In the genomic region with DNA sequence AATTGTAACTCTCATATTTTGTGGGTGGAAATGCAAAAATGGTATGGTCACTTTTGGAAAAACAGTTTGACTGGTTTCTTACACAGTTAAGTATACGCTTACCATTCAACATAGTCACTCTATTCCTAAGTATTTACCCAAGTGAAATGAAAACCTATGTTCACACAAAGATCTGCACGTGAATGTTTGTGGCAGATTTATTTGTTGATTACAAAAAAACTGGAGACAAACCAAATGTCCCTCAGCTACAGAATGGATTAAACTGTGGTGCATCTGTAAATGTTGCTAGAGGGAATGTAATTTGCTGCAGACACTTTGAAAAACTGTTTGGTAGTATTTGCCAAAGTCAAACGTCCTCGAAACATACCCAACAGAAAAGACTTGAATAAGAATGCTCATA, we compare ENCODE assay signal across 33 cellular contexts. TPM values are rescaled to one million over a fixed set of nuclear protein-coding genes. Genes with fewer than 3 reads are reported as not detected.
"Had no signal": no experiment of that assay in that cellular context is flagged by ENCODE, and none has a peak within 500 bp of the region (broad histone marks: within the 10 kb centered on the region; RNA-seq: fewer than 3 reads in every experiment).

No MANE protein-coding gene starts in this region.

- H3K9ac ChIP-seq: neural progenitor cell, parathyroid adenoma had no signal

- H3K36me3 ChIP-seq: left ventricle myocardium inferior, neural progenitor cell, neutrophil, right atrium auricular region, right lobe of liver, stomach, thyroid gland, transverse colon, upper lobe of left lung, vagina had no signal

- DNase-seq: islet precursor cell; left ventricle myocardium inferior; mesendoderm; naive B cell; natural killer cell; nephron progenitor cell; occipital lobe; right lobe of liver; stimulated activated CD4-positive, alpha-beta T cell treated with anti-CD3 and anti-CD28 coated beads, Interleukin-1b, Interleukin-23, amount 100 ng/mL, for 48 hours; stimulated activated CD4-positive, alpha-beta T cell treated with anti-CD3 and anti-CD28 coated beads, Interleukin-2, amount 100 ng/mL, for 48 hours; stimulated activated CD4-positive, alpha-beta T cell treated with anti-CD3 and anti-CD28 coated beads, Interleukin-4, amount 100 ng/mL, for 4 hours; stimulated activated CD8-positive, alpha-beta memory T cell treated with anti-CD3 and anti-CD28 coated beads, Interleukin-4, amount 100 ng/mL, for 48 hours; stimulated activated naive CD8-positive, alpha-beta T cell treated with anti-CD3 and anti-CD28 coated beads, Interleukin-15, Interleukin-2, amounts not matched to agents 100 U/mL and 50 U/mL, for 24 hours; stomach; testis; thyroid gland; transverse colon; upper lobe of left lung had no signal

- H3K4me3 ChIP-seq: lung, neural progenitor cell, right atrium auricular region, right lobe of liver, smooth muscle cell, stomach, testis, thyroid gland, transverse colon, upper lobe of left lung, vagina had no signal

- H3K4me2 ChIP-seq: neural progenitor cell, smooth muscle cell had no signal

- H3K9me3 ChIP-seq: left ventricle myocardium inferior, neutrophil, right atrium auricular region, right lobe of liver, stomach, testis, thyroid gland, transverse colon, upper lobe of left lung, vagina had no signal

- H3K27me3 ChIP-seq: neural progenitor cell, neutrophil, right atrium auricular region, right lobe of liver, stomach, testis, thyroid gland, transverse colon, upper lobe of left lung, vagina had no signal

- H3K27ac ChIP-seq: left ventricle myocardium inferior, neural progenitor cell, neutrophil, parathyroid adenoma, right atrium auricular region, right lobe of liver, stomach, testis, thyroid gland, transverse colon, upper lobe of left lung, vagina had no signal

- H3K27me3 Mint-ChIP-seq: naive B cell had no signal

- H3K4me1 ChIP-seq: neural progenitor cell, parathyroid adenoma, testis, thyroid gland, vagina had no signal

- H3K4me3 Mint-ChIP-seq: mesothelial cell of epicardium; naive B cell; natural killer cell; nephron progenitor cell; neural progenitor cell; stimulated activated memory B cell treated with anti-CD40 and anti-IgM and Interleukin-4, amounts not matched to agents 10 μg/mL and 1 μg/mL and 100 μg/mL, for 72 hours had no signal

- H3K9me3 Mint-ChIP-seq: mesothelial cell of epicardium; naive B cell; natural killer cell; nephron progenitor cell; neural progenitor cell; stimulated activated memory B cell treated with anti-CD40 and anti-IgM and Interleukin-4, amounts not matched to agents 10 μg/mL and 1 μg/mL and 100 μg/mL, for 72 hours had no signal

- H3K27ac Mint-ChIP-seq: mesothelial cell of epicardium, natural killer cell, nephron progenitor cell, neural progenitor cell had no signal

- H2AFZ ChIP-seq: parathyroid adenoma had no signal

- H3K4me1 Mint-ChIP-seq: mesothelial cell of epicardium, neural progenitor cell had no signal

- H3K36me3 Mint-ChIP-seq: mesothelial cell of epicardium; naive B cell; natural killer cell; neural progenitor cell; stimulated activated memory B cell treated with anti-CD40 and anti-IgM and Interleukin-4, amounts not matched to agents 10 μg/mL and 1 μg/mL and 100 μg/mL, for 72 hours had no signal

- H3K79me2 ChIP-seq: parathyroid adenoma had no signal

RNA-seq across cellular contexts. Expression of gene ACKR2, which starts 29.3 kb away (rescaled TPM):
- total RNA-seq: pulmonary artery endothelial cell had no signal

RNA-seq across cellular contexts. Expression of gene CYP8B1, which starts 37.1 kb away (rescaled TPM):
- total RNA-seq: kidney epithelial cell, left ventricle myocardium inferior, lower leg skin, mesothelial cell of epicardium, natural killer cell, occipital lobe, osteocyte, pulmonary artery endothelial cell, right atrium auricular region, skeletal muscle tissue, smooth muscle cell, stomach, testis, thyroid gland, transverse colon, urinary bladder, vagina had no signal
